In genomic region chr5:155128786-155129512, GRCh38 we compare ENCODE assay signal across 23 cellular contexts.
"Had no signal": no experiment of that assay in that cellular context is flagged by ENCODE, and none has a peak within 500 bp of the region (broad histone marks: within the 10 kb centered on the region; RNA-seq: fewer than 3 reads in every experiment).

No MANE protein-coding gene starts in this region.

- H3K9me3 Mint-ChIP-seq: activated B cell treated with CpG ODN at 0.5 μM for 24 hours; activated CD4-positive, alpha-beta memory T cell treated with anti-CD3 and anti-CD28 coated beads for 36 hours; central memory CD8-positive, alpha-beta T cell; endodermal cell; stimulated activated naive CD8-positive, alpha-beta T cell treated with anti-CD3 and anti-CD28 coated beads, Interleukin-15, amount 100 ng/mL, for 72 hours had no signal

- DNase-seq: activated B cell treated with CpG ODN at 0.5 μM for 24 hours; activated CD4-positive, alpha-beta memory T cell treated with anti-CD3 and anti-CD28 coated beads for 36 hours; activated CD4-positive, alpha-beta T cell treated with anti-CD3 and anti-CD28 coated beads for 4 hours; activated CD8-positive, alpha-beta memory T cell treated with anti-CD3 and anti-CD28 coated beads, Interleukin-2, amount 10 ng/mL, durations not matched to agents 7 days and 5 days; activated naive CD4-positive, alpha-beta T cell treated with Interleukin-2 at 50 U/mL for 16 hours; aorta; brain microvascular endothelial cell; colonic mucosa; endodermal cell; erythroblast; hypothalamus; kidney; left lung; midbrain; stimulated activated naive CD8-positive, alpha-beta T cell treated with anti-CD3 and anti-CD28 coated beads, Interleukin-15, amount 100 ng/mL, for 72 hours; SW 1271; T-helper 2 cell; transverse colon; uterus had no signal

- H3K4me3 ChIP-seq: colonic mucosa, left lung, prostate gland, right atrium auricular region, suprapubic skin, transverse colon, uterus had no signal

- H3K27me3 ChIP-seq: brain microvascular endothelial cell, colonic mucosa, left lung, right atrium auricular region, suprapubic skin, transverse colon, uterus had no signal

- H3K4me1 Mint-ChIP-seq: activated B cell treated with CpG ODN at 0.5 μM for 24 hours; activated CD8-positive, alpha-beta memory T cell treated with anti-CD3 and anti-CD28 coated beads, Interleukin-2, amount 10 ng/mL, durations not matched to agents 7 days and 5 days; central memory CD8-positive, alpha-beta T cell; stimulated activated naive CD8-positive, alpha-beta T cell treated with anti-CD3 and anti-CD28 coated beads, Interleukin-15, amount 100 ng/mL, for 72 hours had no signal

- H3K27ac Mint-ChIP-seq: activated B cell treated with CpG ODN at 0.5 μM for 24 hours; activated CD4-positive, alpha-beta memory T cell treated with anti-CD3 and anti-CD28 coated beads for 36 hours; activated CD8-positive, alpha-beta memory T cell treated with anti-CD3 and anti-CD28 coated beads, Interleukin-2, amount 10 ng/mL, durations not matched to agents 7 days and 5 days; endodermal cell; stimulated activated naive CD8-positive, alpha-beta T cell treated with anti-CD3 and anti-CD28 coated beads, Interleukin-15, amount 100 ng/mL, for 72 hours had no signal

- H3K36me3 ChIP-seq: brain microvascular endothelial cell, colonic mucosa, left lung, prostate gland, right atrium auricular region, suprapubic skin, transverse colon, uterus had no signal

- H3K27ac ChIP-seq: brain microvascular endothelial cell, colonic mucosa, left lung, prostate gland, right atrium auricular region, suprapubic skin, transverse colon, uterus had no signal

- H3K36me3 Mint-ChIP-seq: activated CD4-positive, alpha-beta memory T cell treated with anti-CD3 and anti-CD28 coated beads for 36 hours; activated CD8-positive, alpha-beta memory T cell treated with anti-CD3 and anti-CD28 coated beads, Interleukin-2, amount 10 ng/mL, durations not matched to agents 7 days and 5 days had no signal

- H3K4me3 Mint-ChIP-seq: activated B cell treated with CpG ODN at 0.5 μM for 24 hours; activated CD4-positive, alpha-beta memory T cell treated with anti-CD3 and anti-CD28 coated beads for 36 hours; activated CD8-positive, alpha-beta memory T cell treated with anti-CD3 and anti-CD28 coated beads, Interleukin-2, amount 10 ng/mL, durations not matched to agents 7 days and 5 days; central memory CD8-positive, alpha-beta T cell; endodermal cell; stimulated activated naive CD8-positive, alpha-beta T cell treated with anti-CD3 and anti-CD28 coated beads, Interleukin-15, amount 100 ng/mL, for 72 hours had no signal

- H3K9me3 ChIP-seq: colonic mucosa, left lung, prostate gland, right atrium auricular region, suprapubic skin, transverse colon, uterus had no signal

- H3K4me1 ChIP-seq: colonic mucosa, left lung, prostate gland, suprapubic skin, transverse colon, uterus had no signal

- ATAC-seq: activated CD8-positive, alpha-beta memory T cell treated with anti-CD3 and anti-CD28 coated beads, Interleukin-2, amount 10 ng/mL, durations not matched to agents 7 days and 5 days; left lung; stimulated activated naive CD8-positive, alpha-beta T cell treated with anti-CD3 and anti-CD28 coated beads, Interleukin-15, amount 100 ng/mL, for 72 hours had no signal
